8 cellular contexts compared by ENCODE assay signal in the genomic region with DNA sequence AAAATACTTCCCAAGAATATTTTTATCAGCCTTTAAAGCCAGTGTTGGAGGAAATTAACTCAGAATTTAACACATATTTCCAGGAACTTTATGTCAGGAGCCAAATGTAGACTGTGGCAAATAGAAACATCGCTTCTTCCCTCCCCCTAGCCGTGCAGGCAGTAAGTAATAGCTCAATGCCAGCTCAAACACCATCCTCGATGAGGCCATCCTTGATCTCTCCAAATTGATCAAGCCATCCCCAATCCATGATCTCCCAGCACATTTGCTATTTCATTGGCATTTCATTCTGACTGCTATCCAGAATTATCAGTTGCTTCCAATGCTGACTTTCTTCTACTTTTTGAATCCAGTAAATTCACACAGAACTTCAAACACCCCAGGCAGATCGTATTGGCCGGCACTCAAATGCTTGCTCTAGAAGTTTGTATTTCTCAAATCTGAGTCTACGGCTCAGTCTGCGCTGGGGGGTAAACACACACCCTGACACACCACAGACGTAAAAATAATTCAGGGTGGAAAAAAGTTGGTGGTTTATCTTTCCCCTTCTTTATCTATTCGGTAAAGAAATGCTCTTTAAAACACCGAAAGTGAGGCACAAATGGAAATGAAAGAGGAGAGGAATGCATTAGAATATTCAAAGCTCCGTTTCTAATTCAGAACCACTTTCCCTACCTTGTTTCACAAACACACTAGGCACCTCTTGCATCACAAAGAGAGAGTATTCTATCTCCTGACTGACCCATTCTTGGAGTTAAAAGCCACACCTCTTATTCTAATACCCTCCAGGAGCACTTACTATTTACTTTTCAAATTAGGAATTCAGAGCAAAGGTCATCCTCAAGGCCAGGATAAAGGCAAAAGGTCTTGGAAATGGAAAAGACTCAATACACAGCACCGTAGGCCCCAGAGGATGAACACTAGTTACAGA. TPM values are rescaled to one million over a fixed set of nuclear protein-coding genes. Genes with fewer than 3 reads are reported as not detected.
DNase-seq lines count a peak whose midpoint lies in the region; ATAC-seq and TF ChIP-seq lines count a peak whose summit lies in the region.

No MANE protein-coding gene starts in this region.

- no peak for TF ChIP-seq CTCF in C4-2B (conservative IDR thresholded peaks at IDR 0.05)
- no peak for TF ChIP-seq CTCF in VCaP (conservative IDR thresholded peaks at IDR 0.05)
- no peak for TF ChIP-seq CTCF in gastroesophageal sphincter (IDR thresholded peaks at IDR 0.05)

- no peaks in the 10 kb centered on the region for H3K36me3 ChIP-seq in gastroesophageal sphincter

- no peak for TF ChIP-seq POLR2A in gastroesophageal sphincter (IDR thresholded peaks at IDR 0.05)

- peak; percentile 22 for ATAC-seq in GM19351 (IDR thresholded peaks at IDR 0.05; ENCODE audit: unreplicated experiment)
- ATAC-seq in HG03571 (IDR thresholded peaks at IDR 0.05; ENCODE audit: unreplicated experiment): peak; percentile 27
- no peak for ATAC-seq in gastroesophageal sphincter

- DNase-seq in renal cortical epithelial cell (ENCODE audit: low read depth): peak; percentile 47
- no peak for DNase-seq in NCI-H187 treated with DMSO at 0.1 percent for 48 hours (lab: John Stamatoyannopoulos, UW)
- DNase-seq in NCI-H2196 (lab: John Stamatoyannopoulos, UW; ENCODE audit: unreplicated experiment): no peak

- H3K27me3 ChIP-seq in gastroesophageal sphincter: no peaks in the 10 kb centered on the region

- H3K27ac ChIP-seq in C4-2B: peak overlapping the region; percentile 88
- H3K27ac ChIP-seq in VCaP: peak overlapping the region; percentile 72
- peak overlapping the region; percentile 39 to 84 (median 80) for H3K27ac ChIP-seq in gastroesophageal sphincter

- H3K4me1 ChIP-seq in gastroesophageal sphincter: peaks cover 6 to 48% (median 10%) of the 10 kb centered on the region in 3 donors

- peak overlapping the region; percentile 80 to 92 for H3K4me3 ChIP-seq in gastroesophageal sphincter

- no peaks in the 10 kb centered on the region for H3K9me3 ChIP-seq in gastroesophageal sphincter

- TF ChIP-seq EP300 in gastroesophageal sphincter (IDR thresholded peaks at IDR 0.05): no peak

- WGBS in gastroesophageal sphincter (ENCODE audit: low coverage in 1 of 2), 2 donors: 10 to 12% methylated on average over 8 to 12 of the region's 12 CpGs

RNA-seq across cellular contexts. Expression of gene OBI1, which starts 1.0 kb away (rescaled TPM):
- 10 to 100 TPM in 2 of 4 donors, 1 to 10 TPM in 2; 9.6 to 15.5 (median 10.7) TPM for total RNA-seq in gastroesophageal sphincter
- 17.2 and 22.5 TPM in 2 replicates for total RNA-seq in renal cortical epithelial cell

RNA-seq across cellular contexts. Expression of gene POU4F1, which starts 54.6 kb away (rescaled TPM):
- under 1 TPM in 1 of 4 donors, not detected in 3; 0.08 TPM for total RNA-seq in gastroesophageal sphincter
- total RNA-seq in renal cortical epithelial cell: not detected in 2 replicates
